ENCODE assay signal across 8 cellular contexts in the genomic region with DNA sequence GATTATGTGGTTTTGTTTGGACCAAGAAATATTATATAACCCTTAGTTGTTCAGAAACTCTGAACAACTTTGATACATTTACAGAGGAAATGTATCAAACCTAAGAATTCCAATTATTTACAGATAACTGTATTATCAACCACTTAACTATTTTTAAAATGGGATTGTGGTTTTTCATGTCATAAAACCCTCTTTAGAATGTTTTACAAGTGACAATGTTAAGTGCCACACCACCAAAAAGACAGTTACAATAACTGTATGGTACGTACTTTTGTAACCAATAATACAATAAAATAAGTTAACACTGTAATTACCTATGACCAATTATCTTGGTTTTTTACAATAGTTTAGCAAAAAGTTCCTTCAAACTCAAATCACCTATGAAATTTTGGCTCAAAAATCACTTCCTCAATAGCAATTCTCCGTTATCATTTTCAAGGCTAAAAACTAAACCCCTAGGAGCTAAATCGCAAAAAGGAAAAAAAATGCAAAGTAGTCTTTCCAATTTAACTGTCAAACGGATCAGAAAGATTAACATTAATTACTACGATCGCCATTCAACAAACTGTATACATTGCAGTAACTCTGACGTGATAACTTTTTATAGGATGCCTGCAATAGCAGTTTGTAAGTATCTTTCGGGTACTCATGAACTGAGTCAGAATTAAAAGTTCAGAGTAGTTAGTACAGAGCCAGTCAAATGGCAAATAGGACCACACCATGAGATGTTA. TPM values are rescaled to one million over a fixed set of nuclear protein-coding genes. Genes with fewer than 3 reads are reported as not detected.
DNase-seq lines count a peak whose midpoint lies in the region; ATAC-seq, FAIRE-seq and TF ChIP-seq lines count a peak whose summit lies in the region.

No MANE protein-coding gene starts in this region.

- H3K27ac ChIP-seq in endothelial cell of umbilical vein (ENCODE audit: insufficient read depth, low read depth, low read length) (peak overlapping the region; percentile 59), prostate gland (peak overlapping the region; percentile 97 to 99)

- H3K4me1 ChIP-seq in endothelial cell of umbilical vein (ENCODE audit: control insufficient read depth, extremely low read depth, insufficient read depth, low read length): peaks cover 23% of the 10 kb centered on the region
- H3K4me1 ChIP-seq in prostate gland (replicated peaks): no peaks in the 10 kb centered on the region

- POLR2A ChIA-PET in endothelial cell of umbilical vein (lab: Charles Lee) (no interaction called here), GM10248 (lab: Yijun Ruan, JAX) (no interaction called here)

- BruUV-seq in endothelial cell of umbilical vein (replicated peaks; lab: Mats Ljungman, UMichigan): no TSS peak

- under 1% methylated on average over 8 of the region's 8 CpGs for WGBS in prostate gland

- peak overlapping the region; percentile 72 for H3K9ac ChIP-seq in endothelial cell of umbilical vein (replicated peaks; ENCODE audit: extremely low read depth, insufficient read depth, low read length)

- H3K4me3 ChIP-seq in GM12864 (ENCODE audit: low read depth, low read length) (peak overlapping the region; percentile 90), NB4 (ENCODE audit: low read depth, low read length) (peak overlapping the region; percentile 97), endothelial cell of umbilical vein (replicated peaks in 1 of 3; ENCODE audit: insufficient read depth in 1 of 3, low read depth in 1 of 3, low read length in 3 of 3) (peak overlapping the region; percentile 73 to 100 (median 99)), prostate gland (peak overlapping the region; percentile 88 to 98)

- no peak for DNase-seq in GM12864 (ENCODE audit: low read depth)
- no peak for DNase-seq in NB4 (ENCODE audit: low read depth)
- DNase-seq in endothelial cell of umbilical vein (ENCODE audit: low read depth, low spot score): peak; percentile 49
- DNase-seq in prostate gland (ENCODE audit: low spot score): no peak
- DNase-seq in stimulated activated CD4-positive, alpha-beta T cell treated with anti-CD3 and anti-CD28 coated beads, Interleukin-4, amount 100 ng/mL, for 1 hour: no peak
- no peak for DNase-seq in activated effector memory CD4-positive, alpha-beta T cell treated with anti-CD3 and anti-CD28 coated beads, Interleukin-2, amount 50 U/mL, for 16 hours
- DNase-seq in GM10248 (ENCODE audit: extremely low spot score): no peak

- no peak for ATAC-seq in HG03342 (IDR thresholded peaks at IDR 0.05; ENCODE audit: unreplicated experiment)

- H3K9me3 ChIP-seq in endothelial cell of umbilical vein (replicated peaks; ENCODE audit: control insufficient read depth, insufficient read depth, low read length) (no peaks in the 10 kb centered on the region), prostate gland (no peaks in the 10 kb centered on the region)

- FAIRE-seq in endothelial cell of umbilical vein (lab: Jason Lieb, UNC): peak; percentile 15

- peak overlapping the region; percentile 71 for H2AFZ ChIP-seq in endothelial cell of umbilical vein (ENCODE audit: low read depth, low read length)

- H3K27me3 ChIP-seq in endothelial cell of umbilical vein (ENCODE audit: control insufficient read depth in 2 of 2, insufficient read depth in 2 of 2, low read length in 2 of 2) (no peaks in the 10 kb centered on the region), prostate gland (replicated peaks; ENCODE audit: insufficient read depth) (no peaks in the 10 kb centered on the region)

- TF ChIP-seq POLR2A in NB4 (IDR thresholded peaks at IDR 0.05; ENCODE audit: extremely low read depth, insufficient read length): no peak
- no peak for TF ChIP-seq POLR2A in endothelial cell of umbilical vein (IDR thresholded peaks at IDR 0.05; ENCODE audit: low read depth, low read length)
- no peak for TF ChIP-seq POLR2A in prostate gland (IDR thresholded peaks at IDR 0.05)

- intact Hi-C loops in endothelial cell of umbilical vein (cut with micrococcal nuclease) (loop anchor here (2.0 to 10.0 kb wide), 3 partner anchors 61 to 491 kb away; partner anchors contain the start of gene ESCO1), prostate gland (cut with DNase I) (loop anchor here (10.0 kb wide), 2 partner anchors 55 to 135 kb away; no protein-coding TSS in a partner anchor)

- TF ChIP-seq CTCF in GM12864 (IDR thresholded peaks at IDR 0.05; ENCODE audit: low read depth, low read length, missing control alignments) (no peak), NB4 (IDR thresholded peaks at IDR 0.05; ENCODE audit: low read depth, low read length) (no peak), endothelial cell of umbilical vein (IDR thresholded peaks at IDR 0.05; ENCODE audit: extremely low read depth in 1 of 2, insufficient read depth in 1 of 2, low read depth in 1 of 2, low read length in 2 of 2) (no peak), prostate gland (IDR thresholded peaks at IDR 0.05) (no peak), GM10248 (IDR thresholded peaks at IDR 0.05; ENCODE audit: control extremely low read depth, extremely low read depth, low read depth, missing control alignments) (no peak)

- H3K36me3 ChIP-seq in endothelial cell of umbilical vein (ENCODE audit: control insufficient read depth in 2 of 2, extremely low read depth in 1 of 2, insufficient read depth in 2 of 2, low read length in 2 of 2): no peaks in the 10 kb centered on the region
- no peaks in the 10 kb centered on the region for H3K36me3 ChIP-seq in prostate gland

- H3K4me2 ChIP-seq in endothelial cell of umbilical vein (ENCODE audit: insufficient read depth, low read length): peak overlapping the region; percentile 93

- H3K79me2 ChIP-seq in endothelial cell of umbilical vein (ENCODE audit: control insufficient read depth, insufficient read depth, low read length): peaks cover 63% of the 10 kb centered on the region

- no peaks in the 10 kb centered on the region for H3K9me1 ChIP-seq in endothelial cell of umbilical vein (replicated peaks; ENCODE audit: control insufficient read depth, extremely low read depth, insufficient read depth, low read length)

- CTCF ChIA-PET in endothelial cell of umbilical vein (lab: Charles Lee): no interaction called here
- CTCF ChIA-PET in GM10248 (lab: Yijun Ruan, JAX): no interaction called here

- dilution Hi-C loops in endothelial cell of umbilical vein (cut with MboI; ENCODE audit: extremely low pct_ligation_motif_present, low sequenced_read_pairs): no loop called here

- H4K20me1 ChIP-seq in endothelial cell of umbilical vein (replicated peaks; ENCODE audit: control insufficient read depth, extremely low read depth, insufficient read depth, low read length): peaks cover 24% of the 10 kb centered on the region

TF ChIP-seq in endothelial cell of umbilical vein, 7 proteins besides CTCF, POLR2A, EP300 and RAD21:
- TF ChIP-seq MYC (IDR thresholded peaks at IDR 0.05; ENCODE audit: low read depth, low read length): no peak
- no peak for TF ChIP-seq EZH2 (IDR thresholded peaks at IDR 0.05; ENCODE audit: borderline replicate concordance, low read depth, low read length, severe bottlenecking)
- no peak for TF ChIP-seq JUN (IDR thresholded peaks at IDR 0.05; ENCODE audit: borderline replicate concordance, insufficient read depth, insufficient read length, low read depth)
- TF ChIP-seq FOS (IDR thresholded peaks at IDR 0.05; ENCODE audit: borderline replicate concordance, insufficient read depth, low read length): no peak
- TF ChIP-seq GATA2 (IDR thresholded peaks at IDR 0.05; ENCODE audit: insufficient read depth, insufficient read length, low read depth, low read length): no peak
- TF ChIP-seq, protein P1, sequence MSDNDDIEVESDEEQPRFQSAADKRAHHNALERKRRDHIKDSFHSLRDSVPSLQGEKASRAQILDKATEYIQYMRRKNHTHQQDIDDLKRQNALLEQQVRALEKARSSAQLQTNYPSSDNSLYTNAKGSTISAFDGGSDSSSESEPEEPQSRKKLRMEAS (IDR thresholded peaks at IDR 0.05; ENCODE audit: insufficient read depth, insufficient read length): no peak
- TF ChIP-seq POLR2AphosphoS5 (IDR thresholded peaks at IDR 0.05; ENCODE audit: insufficient read depth, low read depth, low read length): no peak

RNA-seq across cellular contexts. Expression of gene ROCK1, which starts 1.5 kb away (rescaled TPM):
- total RNA-seq in endothelial cell of umbilical vein: 53.0 and 53.7 TPM in 2 replicates
- polyA plus RNA-seq in endothelial cell of umbilical vein: 5.3 and 5.9 TPM in 2 replicates
- 6.9 and 7.3 TPM in 2 replicates for polyA plus RNA-seq in endothelial cell of umbilical vein (2011; cell fraction: cytosol; rRNA removed)
- polyA plus RNA-seq in endothelial cell of umbilical vein (2011; cell fraction: nucleus; rRNA removed): 41.0 and 62.7 TPM in 2 replicates
- 25.3 and 39.2 TPM in 2 replicates for polyA plus RNA-seq in endothelial cell of umbilical vein (2012)
- polyA minus RNA-seq in endothelial cell of umbilical vein: 21.4 and 47.3 TPM in 2 replicates
- 16.0 TPM for polyA minus RNA-seq in endothelial cell of umbilical vein (2011; cell fraction: cytosol; rRNA and poly(A)+ RNA removed)
- polyA minus RNA-seq in endothelial cell of umbilical vein (2011; cell fraction: nucleus; rRNA and poly(A)+ RNA removed): 96.4 and 142 TPM in 2 replicates
- total RNA-seq in prostate gland: 10 to 100 TPM; 32.2 to 35.2 TPM
